ENCODE assay signal across 12 cellular contexts in the genomic region with DNA sequence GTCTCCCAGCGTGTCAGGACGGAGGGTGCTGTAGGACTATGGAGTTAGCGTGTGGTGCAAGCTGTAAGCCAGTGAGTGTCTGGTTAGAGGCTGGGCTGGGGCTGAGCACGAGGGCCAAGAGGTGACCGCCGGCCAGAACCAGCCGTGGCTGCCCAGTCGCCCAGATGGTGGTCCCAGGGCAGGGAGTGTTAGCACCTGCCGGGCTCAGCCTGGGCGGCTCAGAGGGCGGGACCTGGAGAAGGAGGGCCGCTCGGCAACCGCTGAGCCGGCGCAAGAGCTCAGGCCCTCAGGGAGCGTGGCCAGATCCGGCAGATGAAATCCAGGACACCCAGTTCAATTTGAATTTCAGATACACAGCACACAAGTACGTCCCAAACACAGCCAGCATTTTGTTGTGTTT.
"Had no signal": no experiment of that assay in that cellular context is flagged by ENCODE, and none has a peak within 500 bp of the region (broad histone marks: within the 10 kb centered on the region; RNA-seq: fewer than 3 reads in every experiment).

No MANE protein-coding gene starts in this region.

- H3K4me3 Mint-ChIP-seq: activated CD8-positive, alpha-beta T cell treated with anti-CD3 and anti-CD28 coated beads for 36 hours; immature natural killer cell; nephron; stimulated activated naive CD8-positive, alpha-beta T cell treated with anti-CD3 and anti-CD28 coated beads, Interleukin-15, Interleukin-2, amounts not matched to agents 100 ng/mL and 50 ng/mL, for 24 hours had no signal

- ATAC-seq: activated CD8-positive, alpha-beta T cell treated with anti-CD3 and anti-CD28 coated beads for 36 hours; gastroesophageal sphincter; left lobe of liver had no signal

- H3K4me1 Mint-ChIP-seq: immature natural killer cell had no signal

- H3K9me3 ChIP-seq: gastroesophageal sphincter, testis, uterus had no signal

- H3K4me3 ChIP-seq: gastroesophageal sphincter, testis, uterus had no signal

- DNase-seq: activated CD8-positive, alpha-beta memory T cell treated with anti-CD3 and anti-CD28 coated beads, Interleukin-2, amount 50 U/mL, for 4 hours; activated CD8-positive, alpha-beta T cell treated with anti-CD3 and anti-CD28 coated beads for 36 hours; central memory CD4-positive, alpha-beta T cell; immature natural killer cell; mesenchymal stem cell; stimulated activated CD4-positive, alpha-beta T cell treated with anti-CD3 and anti-CD28 coated beads, Interleukin-4, amount 100 ng/mL, for 24 hours; testis; uterus had no signal

- H3K27ac ChIP-seq: gastroesophageal sphincter, testis, uterus had no signal

- H3K27me3 ChIP-seq: testis, uterus had no signal

- H3K9me3 Mint-ChIP-seq: activated CD8-positive, alpha-beta T cell treated with anti-CD3 and anti-CD28 coated beads for 36 hours; immature natural killer cell; nephron; stimulated activated naive CD8-positive, alpha-beta T cell treated with anti-CD3 and anti-CD28 coated beads, Interleukin-15, Interleukin-2, amounts not matched to agents 100 ng/mL and 50 ng/mL, for 24 hours had no signal

- H3K36me3 Mint-ChIP-seq: immature natural killer cell had no signal

- H3K27ac Mint-ChIP-seq: activated CD8-positive, alpha-beta T cell treated with anti-CD3 and anti-CD28 coated beads for 36 hours; immature natural killer cell; nephron; stimulated activated naive CD8-positive, alpha-beta T cell treated with anti-CD3 and anti-CD28 coated beads, Interleukin-15, Interleukin-2, amounts not matched to agents 100 ng/mL and 50 ng/mL, for 24 hours had no signal

- H3K36me3 ChIP-seq: gastroesophageal sphincter, uterus had no signal

- H3K4me1 ChIP-seq: gastroesophageal sphincter, testis, uterus had no signal
